Comparison of ENCODE assay signal across 1 cellular context in the genomic region with DNA sequence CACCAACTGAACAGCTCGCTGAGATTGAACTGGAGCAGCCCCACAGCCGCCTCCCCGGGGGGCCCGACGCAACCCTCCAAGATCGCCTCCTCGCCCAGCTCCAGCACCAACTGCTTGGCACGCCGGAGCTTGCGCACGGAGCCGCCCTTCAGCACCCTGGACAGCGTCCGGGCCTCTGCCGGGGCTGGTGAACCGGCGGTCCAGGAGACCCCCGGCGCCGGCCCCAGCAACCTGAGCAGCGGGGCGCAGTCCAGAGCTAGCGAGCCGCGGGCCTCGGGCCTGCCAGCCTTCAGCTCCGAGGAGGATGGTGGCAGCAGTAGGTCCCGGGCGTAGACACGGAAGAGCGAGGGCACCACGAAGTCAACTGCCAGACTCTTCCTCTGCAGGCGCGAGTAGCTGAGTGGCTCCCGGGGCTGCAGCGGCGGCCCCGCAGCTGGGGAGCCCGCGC.
TF ChIP-seq lines count a peak whose summit lies in the region.

No MANE protein-coding gene starts in this region.

TF ChIP-seq in WTC11, 78 proteins besides CTCF, POLR2A, EP300 and RAD21 (continued from another document):
- TF ChIP-seq, protein P1, sequence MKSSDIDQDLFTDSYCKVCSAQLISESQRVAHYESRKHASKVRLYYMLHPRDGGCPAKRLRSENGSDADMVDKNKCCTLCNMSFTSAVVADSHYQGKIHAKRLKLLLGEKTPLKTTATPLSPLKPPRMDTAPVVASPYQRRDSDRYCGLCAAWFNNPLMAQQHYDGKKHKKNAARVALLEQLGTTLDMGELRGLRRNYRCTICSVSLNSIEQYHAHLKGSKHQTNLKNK (CRISPR knock-in tag; IDR thresholded peaks at IDR 0.05): no peak
- TF ChIP-seq HMGA2 (CRISPR knock-in tag; IDR thresholded peaks at IDR 0.05): no peak
- TF ChIP-seq ZNF423 (CRISPR knock-in tag; IDR thresholded peaks at IDR 0.05): peak; percentile 30; the same call in 1 of the 2 replicates
- peak; percentile 89; the same call in 1 of the 2 replicates for TF ChIP-seq ZBTB43 (CRISPR knock-in tag; IDR thresholded peaks at IDR 0.05)
- peak; percentile 39 for TF ChIP-seq NFYB (CRISPR knock-in tag; conservative IDR thresholded peaks at IDR 0.05; ENCODE audit: low read depth)
- peak; percentile 77; the same call in 1 of the 2 replicates for TF ChIP-seq ZBTB21 (CRISPR knock-in tag; IDR thresholded peaks at IDR 0.05; ENCODE audit: borderline replicate concordance)
- TF ChIP-seq, protein P2, sequence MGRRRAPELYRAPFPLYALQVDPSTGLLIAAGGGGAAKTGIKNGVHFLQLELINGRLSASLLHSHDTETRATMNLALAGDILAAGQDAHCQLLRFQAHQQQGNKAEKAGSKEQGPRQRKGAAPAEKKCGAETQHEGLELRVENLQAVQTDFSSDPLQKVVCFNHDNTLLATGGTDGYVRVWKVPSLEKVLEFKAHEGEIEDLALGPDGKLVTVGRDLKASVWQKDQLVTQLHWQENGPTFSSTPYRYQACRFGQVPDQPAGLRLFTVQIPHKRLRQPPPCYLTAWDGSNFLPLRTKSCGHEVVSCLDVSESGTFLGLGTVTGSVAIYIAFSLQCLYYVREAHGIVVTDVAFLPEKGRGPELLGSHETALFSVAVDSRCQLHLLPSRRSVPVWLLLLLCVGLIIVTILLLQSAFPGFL (CRISPR knock-in tag; IDR thresholded peaks at IDR 0.05; ENCODE audit: borderline replicate concordance): peak; percentile 76; the same call in 1 of the 2 replicates
- 0 out of 2 replicates have a peak, but pooled peaks have one; percentile 56 for TF ChIP-seq ZNF317 (CRISPR knock-in tag; IDR thresholded peaks at IDR 0.05; ENCODE audit: borderline replicate concordance, low read depth)
